In genomic region chr9:134473353-134474057, GRCh38 we compare ENCODE assay signal across 17 cellular contexts.
DNase-seq lines count a peak whose midpoint lies in the region; ATAC-seq and TF ChIP-seq lines count a peak whose summit lies in the region.
"Had no signal": no experiment of that assay in that cellular context is flagged by ENCODE, and none has a peak within 500 bp of the region (broad histone marks: within the 10 kb centered on the region; RNA-seq: fewer than 3 reads in every experiment).

No MANE protein-coding gene starts in this region.

- H3K27me3 ChIP-seq in breast epithelium (no peaks in the 10 kb centered on the region), tibial nerve (no peaks in the 10 kb centered on the region)
- H3K27me3 ChIP-seq: pancreas had no signal

- H3K4me3 Mint-ChIP-seq in MCF 10A (ENCODE audit: unreplicated experiment) (no peak overlapping the region), nephron (no peak overlapping the region), Calu3 (ENCODE audit: low read depth, unreplicated experiment) (no peak overlapping the region)
- H3K4me3 Mint-ChIP-seq in stimulated activated effector memory CD8-positive, alpha-beta T cell treated with anti-CD3 and anti-CD28 coated beads, Interleukin-12 subunit alpha, Interleukin-12 subunit beta, amount 100 ng/mL, for 72 hours = no peak overlapping the region
- H3K4me3 Mint-ChIP-seq: activated naive CD4-positive, alpha-beta T cell treated with anti-CD3 and anti-CD28 coated beads, Interleukin-2, amount 50 U/mL, for 24 hours; GM23338 had no signal

- no peak for TF ChIP-seq CTCF in breast epithelium (IDR thresholded peaks at IDR 0.05)
- TF ChIP-seq CTCF in MCF 10A (IDR thresholded peaks at IDR 0.05; ENCODE audit: unreplicated experiment) = no peak
- TF ChIP-seq CTCF in coronary artery (IDR thresholded peaks at IDR 0.05) = no peak
- TF ChIP-seq CTCF in nephron (IDR thresholded peaks at IDR 0.05; ENCODE audit: unreplicated experiment in 3 of 3) = no peak
- no peak for TF ChIP-seq CTCF in tibial nerve (IDR thresholded peaks at IDR 0.05)
- TF ChIP-seq CTCF in Calu3 (IDR thresholded peaks at IDR 0.05; ENCODE audit: unreplicated experiment) = no peak

- H3K36me3 ChIP-seq in breast epithelium (no peaks in the 10 kb centered on the region), tibial nerve (no peaks in the 10 kb centered on the region)
- H3K36me3 ChIP-seq: pancreas had no signal

- 61 to 66% methylated on average over 18 to 21 of the region's 21 CpGs for WGBS in tibial nerve, 2 donors

- POLR2A ChIA-PET in MCF 10A (lab: Yijun Ruan, JAX) = no interaction called here

- BruUV-seq in MCF 10A (replicated peaks; lab: Mats Ljungman, UMichigan) = no TSS peak
- BruUV-seq in Calu3 (replicated peaks; lab: Mats Ljungman, UMichigan) = no TSS peak

- H3K9me3 Mint-ChIP-seq in MCF 10A (ENCODE audit: unreplicated experiment) = no peaks in the 10 kb centered on the region
- H3K9me3 Mint-ChIP-seq in nephron = no peaks in the 10 kb centered on the region
- no peaks in the 10 kb centered on the region for H3K9me3 Mint-ChIP-seq in Calu3 (ENCODE audit: low read depth, unreplicated experiment)
- H3K9me3 Mint-ChIP-seq in stimulated activated effector memory CD8-positive, alpha-beta T cell treated with anti-CD3 and anti-CD28 coated beads, Interleukin-12 subunit alpha, Interleukin-12 subunit beta, amount 100 ng/mL, for 72 hours = no peaks in the 10 kb centered on the region
- H3K9me3 Mint-ChIP-seq: activated naive CD4-positive, alpha-beta T cell treated with anti-CD3 and anti-CD28 coated beads, Interleukin-2, amount 50 U/mL, for 24 hours; GM23338 had no signal

- TF ChIP-seq EP300 in tibial nerve (IDR thresholded peaks at IDR 0.05) = no peak

- intact Hi-C loops in breast epithelium (cut with DNase I; ENCODE audit: low total_unique reads) (no loop called here), MCF 10A (cut with micrococcal nuclease) (no loop called here), Calu3 (cut with micrococcal nuclease; ENCODE audit: unreplicated experiment) (no loop called here)

- H3K27ac Mint-ChIP-seq in MCF 10A (ENCODE audit: low read depth, unreplicated experiment) (no peak overlapping the region), nephron (peak overlapping the region; percentile 81 to 92 (median 92)), Calu3 (ENCODE audit: unreplicated experiment) (no peak overlapping the region)
- H3K27ac Mint-ChIP-seq in stimulated activated effector memory CD8-positive, alpha-beta T cell treated with anti-CD3 and anti-CD28 coated beads, Interleukin-12 subunit alpha, Interleukin-12 subunit beta, amount 100 ng/mL, for 72 hours = no peak overlapping the region
- H3K27ac Mint-ChIP-seq: activated naive CD4-positive, alpha-beta T cell treated with anti-CD3 and anti-CD28 coated beads, Interleukin-2, amount 50 U/mL, for 24 hours; GM23338 had no signal

- TF ChIP-seq POLR2A in breast epithelium (IDR thresholded peaks at IDR 0.05) (no peak), tibial nerve (IDR thresholded peaks at IDR 0.05) (no peak)

- H3K27ac ChIP-seq in breast epithelium (peak overlapping the region; percentile 29 to 84), coronary artery (peak overlapping the region; percentile 24 to 79), tibial nerve (peak overlapping the region; percentile 30 to 84 (median 57))
- H3K27ac ChIP-seq: 22Rv1, pancreas had no signal

- H3K9me3 ChIP-seq in breast epithelium = no peaks in the 10 kb centered on the region
- no peaks in the 10 kb centered on the region for H3K9me3 ChIP-seq in tibial nerve
- H3K9me3 ChIP-seq: pancreas had no signal

- H3K27me3 Mint-ChIP-seq in MCF 10A (ENCODE audit: insufficient read depth, unreplicated experiment) (no peaks in the 10 kb centered on the region), nephron (ENCODE audit: low read depth) (no peaks in the 10 kb centered on the region), Calu3 (ENCODE audit: unreplicated experiment) (no peaks in the 10 kb centered on the region)
- H3K27me3 Mint-ChIP-seq: activated naive CD4-positive, alpha-beta T cell treated with anti-CD3 and anti-CD28 coated beads, Interleukin-2, amount 50 U/mL, for 24 hours had no signal

- H3K4me1 ChIP-seq in breast epithelium (peaks cover 4 to 8% of the 10 kb centered on the region in 2 donors), tibial nerve (peaks cover 0 to 45% (median 23%) of the 10 kb centered on the region in 4 donors)
- H3K4me1 ChIP-seq: pancreas had no signal

- CTCF ChIA-PET in MCF 10A (lab: Yijun Ruan, JAX) (interaction anchor here (0.6 kb wide), 1 partner anchor 397 kb away, joined by 3 read pairs; no protein-coding TSS in a partner anchor), Calu3 (lab: Charles Lee) (interaction anchor here (0.8 kb wide), 1 partner anchor 27 kb away, joined by 3 read pairs; no protein-coding TSS in a partner anchor)

- H3K36me3 Mint-ChIP-seq in MCF 10A (ENCODE audit: insufficient read depth, unreplicated experiment) (no peaks in the 10 kb centered on the region), nephron (ENCODE audit: low read depth) (no peaks in the 10 kb centered on the region), Calu3 (ENCODE audit: insufficient read depth, unreplicated experiment) (no peaks in the 10 kb centered on the region)
- no peaks in the 10 kb centered on the region for H3K36me3 Mint-ChIP-seq in stimulated activated effector memory CD8-positive, alpha-beta T cell treated with anti-CD3 and anti-CD28 coated beads, Interleukin-12 subunit alpha, Interleukin-12 subunit beta, amount 100 ng/mL, for 72 hours
- H3K36me3 Mint-ChIP-seq: activated naive CD4-positive, alpha-beta T cell treated with anti-CD3 and anti-CD28 coated beads, Interleukin-2, amount 50 U/mL, for 24 hours had no signal

- no peaks in the 10 kb centered on the region for H3K4me1 Mint-ChIP-seq in MCF 10A (ENCODE audit: insufficient read depth, unreplicated experiment)
- peaks cover 25% of the 10 kb centered on the region for H3K4me1 Mint-ChIP-seq in nephron
- H3K4me1 Mint-ChIP-seq in Calu3 (ENCODE audit: low read depth, unreplicated experiment) = no peaks in the 10 kb centered on the region
- no peaks in the 10 kb centered on the region for H3K4me1 Mint-ChIP-seq in stimulated activated effector memory CD8-positive, alpha-beta T cell treated with anti-CD3 and anti-CD28 coated beads, Interleukin-12 subunit alpha, Interleukin-12 subunit beta, amount 100 ng/mL, for 72 hours
- H3K4me1 Mint-ChIP-seq: GM23338 had no signal

- DNase-seq in breast epithelium (ENCODE audit: low spot score in 2 of 2) (no peak), MCF 10A (ENCODE audit: unreplicated experiment) (no peak), coronary artery (ENCODE audit: low spot score) (no peak), tibial nerve (ENCODE audit: low spot score in 2 of 2) (no peak), Calu3 (no peak), putamen (ENCODE audit: low spot score) (no peak)
- DNase-seq in stimulated activated effector memory CD8-positive, alpha-beta T cell treated with anti-CD3 and anti-CD28 coated beads, Interleukin-12 subunit alpha, Interleukin-12 subunit beta, amount 100 ng/mL, for 72 hours (ENCODE audit: low spot score in 2 of 2) = no peak
- DNase-seq: central memory CD4-positive, alpha-beta T cell; NCI-H187; NCI-H510A; substantia nigra; T-helper 9 cell had no signal

- no peak overlapping the region for H3K4me3 ChIP-seq in breast epithelium
- H3K4me3 ChIP-seq in coronary artery = peak overlapping the region; percentile 6
- H3K4me3 ChIP-seq in tibial nerve = no peak overlapping the region
- H3K4me3 ChIP-seq: GM23338, pancreas had no signal

- ATAC-seq in stimulated activated effector memory CD8-positive, alpha-beta T cell treated with anti-CD3 and anti-CD28 coated beads, Interleukin-12 subunit alpha, Interleukin-12 subunit beta, amount 100 ng/mL, for 72 hours = no peak

Comparison
In these comparisons a context has a peak if more than half of its experiments do, and no peak if none do; other contexts are left out.
1. H3K27ac Mint-ChIP-seq: peak in nephron (3 of 3); none in MCF 10A (single experiment), Calu3 (single experiment) and stimulated activated effector memory CD8-positive, alpha-beta T cell treated with anti-CD3 and anti-CD28 coated beads, Interleukin-12 subunit alpha, Interleukin-12 subunit beta, amount 100 ng/mL, for 72 hours (single experiment).
2. Peak in every context shown above with its lines, with median percentiles within 50 percentile points of each other: H3K27ac ChIP-seq.